8 cellular contexts compared by ENCODE assay signal in genomic region chr11:10808553-10809372, GRCh38. TPM values are rescaled to one million over a fixed set of nuclear protein-coding genes. Genes with fewer than 3 reads are reported as not detected.
DNase-seq lines count a peak whose midpoint lies in the region; ATAC-seq and TF ChIP-seq lines count a peak whose summit lies in the region.

EIF4G2 (minus strand) TSS chr11:10808926.

- H2AK5ac ChIP-seq in trophoblast cell (ENCODE audit: low read length): peak within 1 kb of the TSS; percentile 97

- no peak for TF ChIP-seq EP300 in transverse colon (IDR thresholded peaks at IDR 0.05; ENCODE audit: low read depth)

- H3K23ac ChIP-seq in trophoblast cell (ENCODE audit: low read length): peak within 1 kb of the TSS; percentile 71

- H3K18ac ChIP-seq in trophoblast cell (ENCODE audit: low read length): peak within 1 kb of the TSS; percentile 92

- H3K27me3 ChIP-seq in adipocyte (replicated peaks; ENCODE audit: control insufficient read depth, insufficient read depth, low read length) (no peaks in the 10 kb centered on the region), cardiac muscle cell (no peaks in the 10 kb centered on the region), trophoblast cell (ENCODE audit: insufficient read depth, low read length) (peaks cover 4% of the 10 kb centered on the region), transverse colon (no peaks in the 10 kb centered on the region)

- DNase-seq in NCI-H1436 (lab: John Stamatoyannopoulos, UW) (peak; percentile 96), T follicular helper cell (ENCODE audit: low read depth) (peak; percentile 97), adipocyte (ENCODE audit: low read depth) (peak; percentile 99), cardiac muscle cell (ENCODE audit: low read depth in 1 of 2, low spot score in 1 of 2) (peak; percentile 98 to 99), trophoblast cell (peak; percentile 99), transverse colon (peak; percentile 99)

- peak within 1 kb of the TSS; percentile 99 for H3K14ac ChIP-seq in trophoblast cell (ENCODE audit: low read length)

- peak; percentile 100 for TF ChIP-seq POLR2A in transverse colon (IDR thresholded peaks at IDR 0.05)

- peak; percentile 94 for ATAC-seq in HG02798 (IDR thresholded peaks at IDR 0.05; ENCODE audit: poor library complexity, unreplicated experiment)

- H2BK120ac ChIP-seq in trophoblast cell (ENCODE audit: insufficient read depth, low read length, poor library complexity): peak within 1 kb of the TSS; percentile 89

- H2BK5ac ChIP-seq in trophoblast cell (ENCODE audit: low read depth, low read length, poor library complexity): peak within 1 kb of the TSS; percentile 84

- H3K9ac ChIP-seq in adipocyte (ENCODE audit: low read length) (peak within 1 kb of the TSS; percentile 100), trophoblast cell (ENCODE audit: low read length) (peak within 1 kb of the TSS; percentile 100)

- in situ Hi-C loops in transverse colon (cut with MboI; ENCODE audit: low pct_ligation_motif_present in 1 of 4, low pct_unique_long_range_greater_than_20kb in 1 of 4, low sequenced_read_pairs in 3 of 4): loop anchor here in 1 of 4 donors (10.0 kb wide), 1 partner anchor 46 kb away; the partner anchor contains the start of gene ZBED5

- H3K4me3 ChIP-seq in GM12875 (ENCODE audit: low read depth, low read length) (peak within 1 kb of the TSS; percentile 99), adipocyte (ENCODE audit: low read length) (peak within 1 kb of the TSS; percentile 97), cardiac muscle cell (peak within 1 kb of the TSS; percentile 91), trophoblast cell (ENCODE audit: low read depth, low read length) (peak within 1 kb of the TSS; percentile 100), transverse colon (peak within 1 kb of the TSS; percentile 84 to 95 (median 91))

- peak within 1 kb of the TSS; percentile 67 for H2BK12ac ChIP-seq in trophoblast cell (ENCODE audit: low read length)

- peak within 1 kb of the TSS; percentile 67 for H3K4me2 ChIP-seq in trophoblast cell (ENCODE audit: low read length)

- peak within 1 kb of the TSS; percentile 95 for H4K8ac ChIP-seq in trophoblast cell (ENCODE audit: low read depth, low read length)

- WGBS in trophoblast cell (ENCODE audit: extremely low coverage, insufficient coverage, insufficient read length): no CpG with 5 or more reads among the region's 65 CpGs
- WGBS in transverse colon (ENCODE audit: low coverage in 1 of 2), 2 donors: 0 to 1% methylated on average over 8 to 53 of the region's 65 CpGs

- H3K36me3 ChIP-seq in adipocyte (ENCODE audit: control insufficient read depth, insufficient read depth, low read length, severe bottlenecking): peaks cover 34% of the 10 kb centered on the region
- peaks cover 34% of the 10 kb centered on the region for H3K36me3 ChIP-seq in cardiac muscle cell
- peaks cover 17 to 25% of the 10 kb centered on the region in 2 experiments for H3K36me3 ChIP-seq in trophoblast cell (ENCODE audit: control insufficient read depth in 1 of 2, insufficient read depth in 2 of 2, low read length in 2 of 2)
- peaks cover 0 to 29% (median 15%) of the 10 kb centered on the region in 4 donors for H3K36me3 ChIP-seq in transverse colon

- H3K79me1 ChIP-seq in trophoblast cell (ENCODE audit: low read length): peaks cover 16% of the 10 kb centered on the region

- H4K12ac ChIP-seq in trophoblast cell (ENCODE audit: low read depth, low read length): peak within 1 kb of the TSS; percentile 92

- H3K79me2 ChIP-seq in trophoblast cell (ENCODE audit: control insufficient read depth, insufficient read depth, low read length, poor library complexity): peaks cover 22% of the 10 kb centered on the region

- no peaks in the 10 kb centered on the region for H3K9me3 ChIP-seq in adipocyte (ENCODE audit: control insufficient read depth, low read length)
- H3K9me3 ChIP-seq in cardiac muscle cell (ENCODE audit: low read depth): no peaks in the 10 kb centered on the region
- peaks cover 2% of the 10 kb centered on the region for H3K9me3 ChIP-seq in trophoblast cell (ENCODE audit: insufficient read depth, low read depth, low read length)
- H3K9me3 ChIP-seq in transverse colon: no peaks in the 10 kb centered on the region

- TF ChIP-seq CTCF in GM12875 (IDR thresholded peaks at IDR 0.05; ENCODE audit: borderline replicate concordance, insufficient read depth, low read depth, low read length): no peak
- TF ChIP-seq CTCF in cardiac muscle cell (IDR thresholded peaks at IDR 0.05; ENCODE audit: low read depth, low read length): no peak
- peak in 1 of 5 experiments; percentile 11 for TF ChIP-seq CTCF in transverse colon (IDR thresholded peaks at IDR 0.05)

- H3K4ac ChIP-seq in trophoblast cell (ENCODE audit: low read depth, low read length): peak within 1 kb of the TSS; percentile 97

- intact Hi-C loops in transverse colon (cut with DNase I; ENCODE audit: low total_unique reads): loop anchor here (2.0 kb wide), 2 partner anchors 48 to 122 kb away; no protein-coding TSS in a partner anchor

- H2AFZ ChIP-seq in trophoblast cell (ENCODE audit: insufficient read depth, low read length, poor library complexity): peak within 1 kb of the TSS; percentile 46

- H3K27ac ChIP-seq in cardiac muscle cell (peak within 1 kb of the TSS; percentile 99), trophoblast cell (ENCODE audit: low read depth, low read length) (peak within 1 kb of the TSS; percentile 93), transverse colon (peak within 1 kb of the TSS; percentile 96 to 100 (median 98))

- H3K4me1 ChIP-seq in adipocyte (ENCODE audit: control insufficient read depth, insufficient read depth, low read length) (peaks cover 41% of the 10 kb centered on the region), cardiac muscle cell (ENCODE audit: low read depth) (peaks cover 12% of the 10 kb centered on the region), trophoblast cell (ENCODE audit: control insufficient read depth in 1 of 2, insufficient read depth in 2 of 2, low read length in 2 of 2) (peaks cover 0 to 3% of the 10 kb centered on the region in 2 experiments), transverse colon (peaks cover 27 to 42% (median 31%) of the 10 kb centered on the region in 4 donors)

- H4K91ac ChIP-seq in trophoblast cell (ENCODE audit: low read depth, low read length): peak within 1 kb of the TSS; percentile 100

RNA-seq across cellular contexts. Expression of gene EIF4G2, which starts in this region (rescaled TPM):
- total RNA-seq in cardiac muscle cell: 384 and 462 TPM in 2 replicates
- polyA plus RNA-seq in cardiac muscle cell: 546 and 584 TPM in 2 replicates
- 1,646 and 1,688 TPM in 2 replicates for polyA plus RNA-seq in trophoblast cell (2013)
- total RNA-seq in transverse colon: 100 to 1,000 TPM; 357 to 482 (median 444) TPM

Comparison
In these comparisons a context has a peak if more than half of its experiments do, and no peak if none do; other contexts are left out.
1. Peak in every context shown above with its lines: DNase-seq, ATAC-seq, H3K4me3 ChIP-seq and H3K27ac ChIP-seq.